In the genomic region with DNA sequence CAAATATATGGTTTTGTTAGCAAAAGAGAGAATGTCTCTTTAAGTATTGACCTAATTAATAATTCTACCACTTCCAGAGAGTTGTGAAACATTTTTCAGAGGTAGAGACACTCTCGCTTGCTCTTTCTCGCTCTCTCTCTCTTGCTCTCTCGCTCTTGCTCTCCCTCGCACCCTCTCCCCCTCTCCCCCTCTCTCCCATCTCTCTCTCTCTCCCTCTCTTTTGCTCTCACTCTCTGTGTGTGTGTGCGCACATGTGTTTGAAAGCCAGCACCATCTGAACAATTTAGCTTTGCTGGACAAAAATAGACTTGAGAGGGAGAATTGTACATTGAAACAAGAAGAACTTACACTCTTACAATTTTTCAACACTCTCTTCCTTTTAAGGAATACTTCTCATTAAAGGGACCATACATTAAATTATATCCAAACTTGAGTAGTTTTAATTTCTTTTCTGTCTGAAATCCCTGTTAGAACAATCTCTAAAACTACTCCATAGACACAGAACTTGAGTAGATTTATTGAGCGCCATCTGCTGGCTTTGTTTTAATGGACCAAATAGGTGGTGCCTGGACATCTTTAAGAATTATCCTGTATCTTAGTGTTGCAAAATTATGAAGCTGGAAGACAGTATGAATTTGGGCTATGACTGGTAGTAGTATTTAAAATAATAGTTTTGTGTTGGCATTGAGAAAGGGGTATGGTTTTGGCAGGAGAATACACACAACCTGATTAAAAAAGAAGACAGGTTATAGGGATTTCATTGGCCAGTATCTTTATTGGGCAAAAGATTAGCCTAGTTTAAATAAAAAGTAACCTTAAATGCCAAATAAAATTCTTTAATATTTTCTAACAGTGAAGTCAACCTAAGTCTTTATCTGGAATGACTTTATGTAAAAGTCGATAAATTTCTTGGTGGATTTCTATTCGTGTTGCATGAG, we compare ENCODE assay signal across 8 cellular contexts.
DNase-seq lines count a peak whose midpoint lies in the region; ATAC-seq, FAIRE-seq and TF ChIP-seq lines count a peak whose summit lies in the region.

No MANE protein-coding gene starts in this region.

- H3K27ac ChIP-seq in foreskin keratinocyte: no peak overlapping the region

- DNase-seq in GM10266 (ENCODE audit: extremely low spot score) (peak; percentile 23), NCI-H446 treated with DMSO at 0.1 percent for 48 hours (lab: John Stamatoyannopoulos, UW) (peak; percentile 8), activated T-cell treated with anti-CD3 and anti-CD28 coated beads for 48 hours (ENCODE audit: low read depth) (peak; percentile 21), foreskin keratinocyte (peak in 1 of 2 donors; percentile 44), pons (ENCODE audit: low spot score) (peak; percentile 70)
- no peak for DNase-seq in activated effector memory CD4-positive, alpha-beta T cell treated with anti-CD3 and anti-CD28 coated beads, Interleukin-2, amount 50 U/mL, for 16 hours

- no peaks in the 10 kb centered on the region for H3K4me1 ChIP-seq in foreskin keratinocyte

- peak; percentile 97 for FAIRE-seq in A204.1 (lab: Jason Lieb, UNC)

- ATAC-seq in foreskin keratinocyte (peak; percentile 62), GM18870 (IDR thresholded peaks at IDR 0.05; ENCODE audit: unreplicated experiment) (no peak)

- TF ChIP-seq CTCF in GM10266 (IDR thresholded peaks at IDR 0.05; ENCODE audit: control insufficient read depth, insufficient read depth, low read depth, missing control alignments) (peak; percentile 46), foreskin keratinocyte (conservative IDR thresholded peaks at IDR 0.05) (peak; percentile 77)

- H3K27me3 ChIP-seq in foreskin keratinocyte: no peaks in the 10 kb centered on the region
